Comparison of ENCODE assay signal across 1 cellular context in genomic region chr10:34814228-34815173, GRCh38.
TF ChIP-seq lines count a peak whose summit lies in the region.

No MANE protein-coding gene starts in this region.

TF ChIP-seq in HEK293, 187 proteins besides CTCF, POLR2A, EP300 and RAD21 (continued from another document and continues in another):
- TF ChIP-seq, protein P1, sequence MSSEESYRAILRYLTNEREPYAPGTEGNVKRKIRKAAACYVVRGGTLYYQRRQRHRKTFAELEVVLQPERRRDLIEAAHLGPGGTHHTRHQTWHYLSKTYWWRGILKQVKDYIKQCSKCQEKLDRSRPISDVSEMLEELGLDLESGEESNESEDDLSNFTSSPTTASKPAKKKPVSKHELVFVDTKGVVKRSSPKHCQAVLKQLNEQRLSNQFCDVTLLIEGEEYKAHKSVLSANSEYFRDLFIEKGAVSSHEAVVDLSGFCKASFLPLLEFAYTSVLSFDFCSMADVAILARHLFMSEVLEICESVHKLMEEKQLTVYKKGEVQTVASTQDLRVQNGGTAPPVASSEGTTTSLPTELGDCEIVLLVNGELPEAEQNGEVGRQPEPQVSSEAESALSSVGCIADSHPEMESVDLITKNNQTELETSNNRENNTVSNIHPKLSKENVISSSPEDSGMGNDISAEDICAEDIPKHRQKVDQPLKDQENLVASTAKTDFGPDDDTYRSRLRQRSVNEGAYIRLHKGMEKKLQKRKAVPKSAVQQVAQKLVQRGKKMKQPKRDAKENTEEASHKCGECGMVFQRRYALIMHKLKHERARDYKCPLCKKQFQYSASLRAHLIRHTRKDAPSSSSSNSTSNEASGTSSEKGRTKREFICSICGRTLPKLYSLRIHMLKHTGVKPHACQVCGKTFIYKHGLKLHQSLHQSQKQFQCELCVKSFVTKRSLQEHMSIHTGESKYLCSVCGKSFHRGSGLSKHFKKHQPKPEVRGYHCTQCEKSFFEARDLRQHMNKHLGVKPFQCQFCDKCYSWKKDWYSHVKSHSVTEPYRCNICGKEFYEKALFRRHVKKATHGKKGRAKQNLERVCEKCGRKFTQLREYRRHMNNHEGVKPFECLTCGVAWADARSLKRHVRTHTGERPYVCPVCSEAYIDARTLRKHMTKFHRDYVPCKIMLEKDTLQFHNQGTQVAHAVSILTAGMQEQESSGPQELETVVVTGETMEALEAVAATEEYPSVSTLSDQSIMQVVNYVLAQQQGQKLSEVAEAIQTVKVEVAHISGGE (tag by site-specific recombination; conservative IDR thresholded peaks at IDR 0.05; ENCODE audit: low read depth), result no peak; the same call in 1 of the 2 replicates
- TF ChIP-seq, protein P2, sequence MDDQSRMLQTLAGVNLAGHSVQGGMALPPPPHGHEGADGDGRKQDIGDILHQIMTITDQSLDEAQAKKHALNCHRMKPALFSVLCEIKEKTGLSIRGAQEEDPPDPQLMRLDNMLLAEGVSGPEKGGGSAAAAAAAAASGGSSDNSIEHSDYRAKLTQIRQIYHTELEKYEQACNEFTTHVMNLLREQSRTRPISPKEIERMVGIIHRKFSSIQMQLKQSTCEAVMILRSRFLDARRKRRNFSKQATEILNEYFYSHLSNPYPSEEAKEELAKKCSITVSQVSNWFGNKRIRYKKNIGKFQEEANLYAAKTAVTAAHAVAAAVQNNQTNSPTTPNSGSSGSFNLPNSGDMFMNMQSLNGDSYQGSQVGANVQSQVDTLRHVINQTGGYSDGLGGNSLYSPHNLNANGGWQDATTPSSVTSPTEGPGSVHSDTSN (CRISPR knock-in tag; IDR thresholded peaks at IDR 0.05), result no peak
- TF ChIP-seq ZNF174 (tag by site-specific recombination; IDR thresholded peaks at IDR 0.05) (no peak), ZBTB1 (tag by site-specific recombination; IDR thresholded peaks at IDR 0.05) (no peak), IKZF3 (tag by site-specific recombination; IDR thresholded peaks at IDR 0.05) (no peak), ZNF514 (tag by site-specific recombination; IDR thresholded peaks at IDR 0.05) (no peak), BCL11B (tag by site-specific recombination; IDR thresholded peaks at IDR 0.05; ENCODE audit: low read depth) (no peak), ZBTB48 (tag by site-specific recombination; IDR thresholded peaks at IDR 0.05) (0 out of 2 replicates have a peak, but pooled peaks have one; percentile 32), OVOL3 (tag by site-specific recombination; IDR thresholded peaks at IDR 0.05) (no peak), ZSCAN30 (tag by site-specific recombination; IDR thresholded peaks at IDR 0.05) (no peak), ZBTB17 (tag by site-specific recombination; IDR thresholded peaks at IDR 0.05) (no peak), ZNF24 (tag by site-specific recombination; IDR thresholded peaks at IDR 0.05) (no peak), ZNF19 (tag by site-specific recombination; IDR thresholded peaks at IDR 0.05; ENCODE audit: low read depth) (no peak), ZNF266 (tag by site-specific recombination; IDR thresholded peaks at IDR 0.05; ENCODE audit: low read depth) (no peak), MYNN (tag by site-specific recombination; IDR thresholded peaks at IDR 0.05; ENCODE audit: borderline replicate concordance) (no peak), ZIC2 (tag by site-specific recombination; IDR thresholded peaks at IDR 0.05) (peak; percentile 81), ZEB2 (tag by site-specific recombination; IDR thresholded peaks at IDR 0.05) (0 out of 2 replicates have a peak, but pooled peaks have one; percentile 24), ZNF549 (tag by site-specific recombination; IDR thresholded peaks at IDR 0.05) (no peak), ZNF629 (tag by site-specific recombination; IDR thresholded peaks at IDR 0.05) (no peak), ZNF433 (tag by site-specific recombination; IDR thresholded peaks at IDR 0.05; ENCODE audit: low read depth) (no peak), ZNF350 (tag by site-specific recombination; IDR thresholded peaks at IDR 0.05) (no peak), KLF9 (tag by site-specific recombination; IDR thresholded peaks at IDR 0.05; ENCODE audit: low read depth) (no peak), ZNF558 (tag by site-specific recombination; IDR thresholded peaks at IDR 0.05) (no peak), ZNF416 (tag by site-specific recombination; IDR thresholded peaks at IDR 0.05) (no peak), TCF7L2 (IDR thresholded peaks at IDR 0.05; ENCODE audit: borderline replicate concordance, low read depth, low read length) (no peak), PRDM1 (tag by site-specific recombination; IDR thresholded peaks at IDR 0.05) (no peak), ZNF121 (tag by site-specific recombination; IDR thresholded peaks at IDR 0.05) (no peak), ZBTB8A (tag by site-specific recombination; IDR thresholded peaks at IDR 0.05) (peak; percentile 42; the same call in 1 of the 2 replicates), ZNF76 (tag by site-specific recombination; IDR thresholded peaks at IDR 0.05; ENCODE audit: borderline replicate concordance, low read depth) (0 out of 2 replicates have a peak, but pooled peaks have one; percentile 14), OSR2 (tag by site-specific recombination; IDR thresholded peaks at IDR 0.05) (no peak), SP3 (tag by site-specific recombination; IDR thresholded peaks at IDR 0.05) (peak; percentile 38), GLIS1 (tag by site-specific recombination; IDR thresholded peaks at IDR 0.05) (peak; percentile 64), ZNF366 (tag by site-specific recombination; conservative IDR thresholded peaks at IDR 0.05) (no peak), ZNF488 (tag by site-specific recombination; IDR thresholded peaks at IDR 0.05) (no peak), KLF10 (tag by site-specific recombination; IDR thresholded peaks at IDR 0.05) (0 out of 2 replicates have a peak, but pooled peaks have one; percentile 35), ZNF548 (tag by site-specific recombination; IDR thresholded peaks at IDR 0.05) (no peak), ZNF837 (tag by site-specific recombination; IDR thresholded peaks at IDR 0.05) (no peak), ZFP3 (tag by site-specific recombination; IDR thresholded peaks at IDR 0.05; ENCODE audit: low read depth) (no peak), EGR2 (tag by site-specific recombination; IDR thresholded peaks at IDR 0.05; ENCODE audit: low read depth) (peak; percentile 18; the same call in 1 of the 2 replicates), ZNF677 (tag by site-specific recombination; IDR thresholded peaks at IDR 0.05) (no peak), ZNF26 (tag by site-specific recombination; IDR thresholded peaks at IDR 0.05) (no peak), ZNF544 (tag by site-specific recombination; IDR thresholded peaks at IDR 0.05) (no peak), ZNF423 (tag by site-specific recombination; IDR thresholded peaks at IDR 0.05) (no peak), ZNF155 (tag by site-specific recombination; IDR thresholded peaks at IDR 0.05) (no peak), KLF16 (tag by site-specific recombination; IDR thresholded peaks at IDR 0.05) (no peak), ZNF132 (tag by site-specific recombination; IDR thresholded peaks at IDR 0.05; ENCODE audit: borderline replicate concordance) (no peak), ZNF501 (tag by site-specific recombination; IDR thresholded peaks at IDR 0.05) (0 out of 2 replicates have a peak, but pooled peaks have one; percentile 7), ZNF341 (tag by site-specific recombination; IDR thresholded peaks at IDR 0.05; ENCODE audit: low read depth) (peak; percentile 97), ZNF585B (tag by site-specific recombination; IDR thresholded peaks at IDR 0.05) (no peak), YY2 (tag by site-specific recombination; IDR thresholded peaks at IDR 0.05) (no peak)
- TF ChIP-seq, protein P3, sequence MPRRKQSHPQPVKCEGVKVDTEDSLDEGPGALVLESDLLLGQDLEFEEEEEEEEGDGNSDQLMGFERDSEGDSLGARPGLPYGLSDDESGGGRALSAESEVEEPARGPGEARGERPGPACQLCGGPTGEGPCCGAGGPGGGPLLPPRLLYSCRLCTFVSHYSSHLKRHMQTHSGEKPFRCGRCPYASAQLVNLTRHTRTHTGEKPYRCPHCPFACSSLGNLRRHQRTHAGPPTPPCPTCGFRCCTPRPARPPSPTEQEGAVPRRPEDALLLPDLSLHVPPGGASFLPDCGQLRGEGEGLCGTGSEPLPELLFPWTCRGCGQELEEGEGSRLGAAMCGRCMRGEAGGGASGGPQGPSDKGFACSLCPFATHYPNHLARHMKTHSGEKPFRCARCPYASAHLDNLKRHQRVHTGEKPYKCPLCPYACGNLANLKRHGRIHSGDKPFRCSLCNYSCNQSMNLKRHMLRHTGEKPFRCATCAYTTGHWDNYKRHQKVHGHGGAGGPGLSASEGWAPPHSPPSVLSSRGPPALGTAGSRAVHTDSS (tag by site-specific recombination; IDR thresholded peaks at IDR 0.05), result no peak; the same call in 1 of the 2 replicates
- TF ChIP-seq, protein P4, sequence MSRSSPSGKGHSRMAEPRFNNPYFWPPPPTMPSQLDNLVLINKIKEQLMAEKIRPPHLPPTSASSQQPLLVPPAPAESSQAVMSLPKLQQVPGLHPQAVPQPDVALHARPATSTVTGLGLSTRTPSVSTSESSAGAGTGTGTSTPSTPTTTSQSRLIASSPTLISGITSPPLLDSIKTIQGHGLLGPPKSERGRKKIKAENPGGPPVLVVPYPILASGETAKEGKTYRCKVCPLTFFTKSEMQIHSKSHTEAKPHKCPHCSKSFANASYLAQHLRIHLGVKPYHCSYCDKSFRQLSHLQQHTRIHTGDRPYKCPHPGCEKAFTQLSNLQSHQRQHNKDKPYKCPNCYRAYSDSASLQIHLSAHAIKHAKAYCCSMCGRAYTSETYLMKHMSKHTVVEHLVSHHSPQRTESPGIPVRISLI (tag by site-specific recombination; IDR thresholded peaks at IDR 0.05), result no peak
- TF ChIP-seq, protein P5, sequence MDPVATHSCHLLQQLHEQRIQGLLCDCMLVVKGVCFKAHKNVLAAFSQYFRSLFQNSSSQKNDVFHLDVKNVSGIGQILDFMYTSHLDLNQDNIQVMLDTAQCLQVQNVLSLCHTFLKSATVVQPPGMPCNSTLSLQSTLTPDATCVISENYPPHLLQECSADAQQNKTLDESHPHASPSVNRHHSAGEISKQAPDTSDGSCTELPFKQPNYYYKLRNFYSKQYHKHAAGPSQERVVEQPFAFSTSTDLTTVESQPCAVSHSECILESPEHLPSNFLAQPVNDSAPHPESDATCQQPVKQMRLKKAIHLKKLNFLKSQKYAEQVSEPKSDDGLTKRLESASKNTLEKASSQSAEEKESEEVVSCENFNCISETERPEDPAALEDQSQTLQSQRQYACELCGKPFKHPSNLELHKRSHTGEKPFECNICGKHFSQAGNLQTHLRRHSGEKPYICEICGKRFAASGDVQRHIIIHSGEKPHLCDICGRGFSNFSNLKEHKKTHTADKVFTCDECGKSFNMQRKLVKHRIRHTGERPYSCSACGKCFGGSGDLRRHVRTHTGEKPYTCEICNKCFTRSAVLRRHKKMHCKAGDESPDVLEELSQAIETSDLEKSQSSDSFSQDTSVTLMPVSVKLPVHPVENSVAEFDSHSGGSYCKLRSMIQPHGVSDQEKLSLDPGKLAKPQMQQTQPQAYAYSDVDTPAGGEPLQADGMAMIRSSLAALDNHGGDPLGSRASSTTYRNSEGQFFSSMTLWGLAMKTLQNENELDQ (tag by site-specific recombination; IDR thresholded peaks at IDR 0.05; ENCODE audit: low read depth), result no peak
- TF ChIP-seq, protein P6, sequence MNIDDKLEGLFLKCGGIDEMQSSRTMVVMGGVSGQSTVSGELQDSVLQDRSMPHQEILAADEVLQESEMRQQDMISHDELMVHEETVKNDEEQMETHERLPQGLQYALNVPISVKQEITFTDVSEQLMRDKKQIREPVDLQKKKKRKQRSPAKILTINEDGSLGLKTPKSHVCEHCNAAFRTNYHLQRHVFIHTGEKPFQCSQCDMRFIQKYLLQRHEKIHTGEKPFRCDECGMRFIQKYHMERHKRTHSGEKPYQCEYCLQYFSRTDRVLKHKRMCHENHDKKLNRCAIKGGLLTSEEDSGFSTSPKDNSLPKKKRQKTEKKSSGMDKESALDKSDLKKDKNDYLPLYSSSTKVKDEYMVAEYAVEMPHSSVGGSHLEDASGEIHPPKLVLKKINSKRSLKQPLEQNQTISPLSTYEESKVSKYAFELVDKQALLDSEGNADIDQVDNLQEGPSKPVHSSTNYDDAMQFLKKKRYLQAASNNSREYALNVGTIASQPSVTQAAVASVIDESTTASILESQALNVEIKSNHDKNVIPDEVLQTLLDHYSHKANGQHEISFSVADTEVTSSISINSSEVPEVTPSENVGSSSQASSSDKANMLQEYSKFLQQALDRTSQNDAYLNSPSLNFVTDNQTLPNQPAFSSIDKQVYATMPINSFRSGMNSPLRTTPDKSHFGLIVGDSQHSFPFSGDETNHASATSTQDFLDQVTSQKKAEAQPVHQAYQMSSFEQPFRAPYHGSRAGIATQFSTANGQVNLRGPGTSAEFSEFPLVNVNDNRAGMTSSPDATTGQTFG (tag by site-specific recombination; IDR thresholded peaks at IDR 0.05; ENCODE audit: borderline replicate concordance), result no peak
- TF ChIP-seq, protein P7, sequence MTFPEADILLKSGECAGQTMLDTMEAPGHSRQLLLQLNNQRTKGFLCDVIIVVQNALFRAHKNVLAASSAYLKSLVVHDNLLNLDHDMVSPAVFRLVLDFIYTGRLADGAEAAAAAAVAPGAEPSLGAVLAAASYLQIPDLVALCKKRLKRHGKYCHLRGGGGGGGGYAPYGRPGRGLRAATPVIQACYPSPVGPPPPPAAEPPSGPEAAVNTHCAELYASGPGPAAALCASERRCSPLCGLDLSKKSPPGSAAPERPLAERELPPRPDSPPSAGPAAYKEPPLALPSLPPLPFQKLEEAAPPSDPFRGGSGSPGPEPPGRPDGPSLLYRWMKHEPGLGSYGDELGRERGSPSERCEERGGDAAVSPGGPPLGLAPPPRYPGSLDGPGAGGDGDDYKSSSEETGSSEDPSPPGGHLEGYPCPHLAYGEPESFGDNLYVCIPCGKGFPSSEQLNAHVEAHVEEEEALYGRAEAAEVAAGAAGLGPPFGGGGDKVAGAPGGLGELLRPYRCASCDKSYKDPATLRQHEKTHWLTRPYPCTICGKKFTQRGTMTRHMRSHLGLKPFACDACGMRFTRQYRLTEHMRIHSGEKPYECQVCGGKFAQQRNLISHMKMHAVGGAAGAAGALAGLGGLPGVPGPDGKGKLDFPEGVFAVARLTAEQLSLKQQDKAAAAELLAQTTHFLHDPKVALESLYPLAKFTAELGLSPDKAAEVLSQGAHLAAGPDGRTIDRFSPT (tag by site-specific recombination; IDR thresholded peaks at IDR 0.05), result no peak
